In genomic region chr19:18117364-18117691, GRCh38 we compare ENCODE assay signal across 8 cellular contexts. TPM values are rescaled to one million over a fixed set of nuclear protein-coding genes. Genes with fewer than 3 reads are reported as not detected.
DNase-seq lines count a peak whose midpoint lies in the region; ATAC-seq and TF ChIP-seq lines count a peak whose summit lies in the region.

No MANE protein-coding gene starts in this region.

- H3K27ac ChIP-seq in RWPE2 (ENCODE audit: poor library complexity, severe bottlenecking), result no peak overlapping the region
- H3K27ac ChIP-seq in esophagus muscularis mucosa (replicated peaks in 1 of 4), result peak overlapping the region in 2 of 4 donors; percentile 74 to 82
- no peak overlapping the region for H3K27ac ChIP-seq in gastrocnemius medialis

- H3K4me1 ChIP-seq in RWPE2 (ENCODE audit: insufficient read depth, poor library complexity, severe bottlenecking) (no peaks in the 10 kb centered on the region), esophagus muscularis mucosa (peaks cover 19 to 38% (median 27%) of the 10 kb centered on the region in 4 donors), gastrocnemius medialis (peaks cover 10 to 12% of the 10 kb centered on the region in 2 donors)

- H3K4me3 ChIP-seq in GM12865 (ENCODE audit: low read depth, low read length), result peak overlapping the region; percentile 5; the same call in 1 of the 2 replicates
- H3K4me3 ChIP-seq in RWPE2 (ENCODE audit: severe bottlenecking), result peak overlapping the region; percentile 42
- peak overlapping the region; percentile 69 to 77 (median 73) for H3K4me3 ChIP-seq in esophagus muscularis mucosa
- peak overlapping the region; percentile 3 to 83 (median 58) for H3K4me3 ChIP-seq in gastrocnemius medialis

- H3K36me3 ChIP-seq in RWPE2 (ENCODE audit: low read depth) (no peaks in the 10 kb centered on the region; the same call in 1 of the 2 replicates), esophagus muscularis mucosa (peaks cover 0 to 10% (median 1%) of the 10 kb centered on the region in 4 donors), gastrocnemius medialis (no peaks in the 10 kb centered on the region)

- WGBS in esophagus muscularis mucosa, result 26% methylated on average over 11 of the region's 11 CpGs

- no peak for TF ChIP-seq CTCF in GM12865 (IDR thresholded peaks at IDR 0.05; ENCODE audit: insufficient read depth, low read depth, low read length, missing control alignments)
- TF ChIP-seq CTCF in RWPE2 (IDR thresholded peaks at IDR 0.05; ENCODE audit: poor library complexity, severe bottlenecking), result no peak
- no peak for TF ChIP-seq CTCF in esophagus muscularis mucosa (IDR thresholded peaks at IDR 0.05)
- no peak for TF ChIP-seq CTCF in gastrocnemius medialis (IDR thresholded peaks at IDR 0.05 in 4 of 5, conservative IDR thresholded peaks at IDR 0.05 in 1 of 5)

- no peak for ATAC-seq in RWPE2 (ENCODE audit: low read depth)
- no peak for ATAC-seq in gastrocnemius medialis

- H3K27me3 ChIP-seq in RWPE2 (ENCODE audit: insufficient read depth, poor library complexity, severe bottlenecking) (no peaks in the 10 kb centered on the region), esophagus muscularis mucosa (no peaks in the 10 kb centered on the region), gastrocnemius medialis (no peaks in the 10 kb centered on the region)

- TF ChIP-seq EP300 in esophagus muscularis mucosa (IDR thresholded peaks at IDR 0.05), result no peak

- in situ Hi-C loops in gastrocnemius medialis (cut with MboI; ENCODE audit: low sequenced_read_pairs in 4 of 4), result loop anchor here in 3 of 4 donors (10.0 kb wide), 2 partner anchors 47 to 137 kb away; a partner anchor contains a TSS

- H3K9me3 ChIP-seq in RWPE2 (ENCODE audit: severe bottlenecking) (no peaks in the 10 kb centered on the region), esophagus muscularis mucosa (no peaks in the 10 kb centered on the region), gastrocnemius medialis (no peaks in the 10 kb centered on the region)

- intact Hi-C loops in esophagus muscularis mucosa (cut with DNase I), result no loop called here
- intact Hi-C loops in gastrocnemius medialis (cut with DNase I; ENCODE audit: low total_unique reads), result loop anchor here (1.0 to 5.0 kb wide), 2 partner anchors 35 to 87 kb away; partner anchors contain the start of genes PIK3R2 and RAB3A

- DNase-seq in GM12865 (ENCODE audit: low read depth) (no peak), RWPE2 (ENCODE audit: low spot score) (no peak), esophagus muscularis mucosa (ENCODE audit: extremely low spot score) (no peak), gastrocnemius medialis (no peak), DMS79 treated with DMSO at 0.1 percent for 48 hours (lab: John Stamatoyannopoulos, UW) (no peak), hippocampal formation (lab: John Stamatoyannopoulos, UW) (no peak)
- no peak for DNase-seq in central memory CD4-positive, alpha-beta T cell
- DNase-seq in activated CD4-positive, alpha-beta T cell treated with anti-CD3 and anti-CD28 coated beads, Interleukin-2, amount 50 U/mL, for 4 hours, result no peak

- TF ChIP-seq POLR2A in esophagus muscularis mucosa (IDR thresholded peaks at IDR 0.05; ENCODE audit: low read depth) (no peak), gastrocnemius medialis (IDR thresholded peaks at IDR 0.05) (no peak)

RNA-seq across cellular contexts. Expression of gene MAST3, which starts 19.8 kb away (rescaled TPM):
- total RNA-seq in esophagus muscularis mucosa, result 1 to 10 TPM; 5.0 to 8.5 (median 6.4) TPM
- total RNA-seq in gastrocnemius medialis, result 1 to 10 TPM in 3 of 4 donors, under 1 TPM in 1; 0.66 to 2.8 (median 1.6) TPM

RNA-seq across cellular contexts. Expression of gene IL12RB1, which starts 30.6 kb away (rescaled TPM):
- total RNA-seq in esophagus muscularis mucosa (1 to 10 TPM in 1 of 4 donors, under 1 TPM in 3; 0.42 to 2.0 (median 0.83) TPM), gastrocnemius medialis (under 1 TPM in 2 of 4 donors, not detected in 2; 0.16 to 0.20 TPM)

RNA-seq across cellular contexts. Expression of gene PIK3R2, which starts 35.6 kb away (rescaled TPM):
- total RNA-seq in esophagus muscularis mucosa, result 10 to 100 TPM in 3 of 4 donors, 1 to 10 TPM in 1; 4.2 to 32.2 (median 19.4) TPM
- total RNA-seq in gastrocnemius medialis, result 10 to 100 TPM in 1 of 4 donors, 1 to 10 TPM in 3; 5.6 to 11.9 (median 6.0) TPM

RNA-seq across cellular contexts. Expression of gene IFI30, which starts 56.3 kb away (rescaled TPM):
- total RNA-seq in esophagus muscularis mucosa, result 10 to 100 TPM; 22.4 to 92.8 (median 42.9) TPM
- 10 to 100 TPM in 2 of 4 donors, 1 to 10 TPM in 2; 3.5 to 20.4 (median 14.0) TPM for total RNA-seq in gastrocnemius medialis

Comparison
In these comparisons a context has a peak if more than half of its experiments do, and no peak if none do; other contexts are left out.
1. H3K4me3 ChIP-seq: peak in every context shown above with its lines; median percentile 73 in esophagus muscularis mucosa; 58 in gastrocnemius medialis; 42 in RWPE2; 5 in GM12865.